In the genomic region with DNA sequence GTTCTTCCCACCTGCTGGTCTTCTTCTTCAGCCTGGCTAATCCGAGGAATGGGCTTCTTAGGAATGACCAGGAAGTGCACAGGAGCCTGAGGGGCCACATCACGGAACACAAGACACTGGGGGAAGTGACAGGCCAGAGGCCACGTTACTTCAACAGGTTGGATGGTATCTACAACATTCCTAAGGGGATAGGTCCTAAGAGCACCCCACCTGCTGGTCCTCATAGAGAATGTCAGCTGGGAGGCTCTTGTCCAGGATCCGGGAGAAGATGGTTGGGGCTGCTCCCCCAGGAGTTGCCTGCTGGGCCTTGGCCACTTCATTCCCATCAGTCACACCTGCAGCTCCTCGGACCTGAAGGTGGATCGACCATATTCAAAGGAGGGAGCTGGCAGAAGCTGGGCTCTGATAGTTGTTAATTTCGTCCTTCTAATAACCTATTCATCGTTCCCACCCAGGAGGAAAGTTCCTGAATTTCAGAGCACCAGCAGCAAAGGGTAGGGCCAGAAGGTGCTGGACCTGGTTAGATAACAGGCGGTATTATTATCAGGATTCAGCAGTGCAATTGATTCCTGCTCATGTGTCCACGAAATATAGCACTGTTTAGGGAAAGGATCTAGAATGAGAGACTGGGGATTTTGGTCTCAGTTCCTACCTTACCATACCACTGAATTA, we compare ENCODE assay signal across 1 cellular context.
TF ChIP-seq lines count a peak whose summit lies in the region.

No MANE protein-coding gene starts in this region.

TF ChIP-seq in GM12878, 131 proteins besides CTCF, POLR2A, EP300 and RAD21:
- TF ChIP-seq EED (IDR thresholded peaks at IDR 0.05; ENCODE audit: low read depth): 0 out of 2 replicates have a peak, but pooled peaks have one; percentile 16
- TF ChIP-seq SUPT20H (IDR thresholded peaks at IDR 0.05; ENCODE audit: borderline replicate concordance, control insufficient read depth, low read depth, low read length): no peak
- no peak for TF ChIP-seq PML (IDR thresholded peaks at IDR 0.05; ENCODE audit: low read length)
- no peak for TF ChIP-seq TCF3 (IDR thresholded peaks at IDR 0.05; ENCODE audit: borderline replicate concordance, insufficient read depth, low read depth, low read length)
- TF ChIP-seq SMC3 (IDR thresholded peaks at IDR 0.05; ENCODE audit: borderline replicate concordance, low read length): peak; percentile 9; the same call in 1 of the 2 replicates
